Comparison of ENCODE assay signal across 26 cellular contexts in the genomic region with DNA sequence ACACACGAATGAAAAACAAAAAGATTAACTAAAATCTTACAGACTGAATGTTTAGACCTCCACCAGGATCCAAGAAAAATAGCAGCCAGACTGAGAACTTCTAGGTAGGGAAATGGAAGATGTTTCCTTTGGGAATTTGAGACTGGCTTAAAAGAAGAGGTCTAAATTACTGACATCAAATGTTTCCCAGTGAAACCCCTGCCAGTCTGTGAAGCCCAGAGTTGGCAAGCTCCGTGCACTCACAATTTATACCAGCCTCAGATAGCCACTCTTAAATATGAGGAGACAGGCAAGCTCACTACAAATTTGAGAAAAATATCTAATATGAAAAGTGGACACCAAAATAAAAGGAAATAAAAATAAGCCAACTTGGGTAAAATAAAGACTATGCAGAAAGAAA.
"Had no signal": no experiment of that assay in that cellular context is flagged by ENCODE, and none has a peak within 500 bp of the region (broad histone marks: within the 10 kb centered on the region; RNA-seq: fewer than 3 reads in every experiment).

No MANE protein-coding gene starts in this region.

- H3K36me3 ChIP-seq: colonic mucosa, esophagus muscularis mucosa, neutrophil, right lobe of liver, stomach, transverse colon, uterus had no signal

- H3K9me3 ChIP-seq: colonic mucosa, esophagus muscularis mucosa, neutrophil, right lobe of liver, transverse colon, uterus had no signal

- H3K27me3 ChIP-seq: colonic mucosa, dorsolateral prefrontal cortex, esophagus muscularis mucosa, neutrophil, right lobe of liver, stomach, transverse colon, uterus had no signal

- H3K79me2 ChIP-seq: parathyroid adenoma had no signal

- H3K27ac ChIP-seq: colonic mucosa, dorsolateral prefrontal cortex, esophagus muscularis mucosa, neutrophil, parathyroid adenoma, right lobe of liver, stomach, transverse colon, uterus had no signal

- DNase-seq: activated gamma-delta T cell treated with Interleukin-2 at 50 U/mL for 16 hours; activated T-cell treated with anti-CD3 and anti-CD28 coated beads, Interleukin-2, amount 50 U/mL, for 1 hour; aorta; central memory CD4-positive, alpha-beta T cell; colonic mucosa; glutamatergic neuron; hypothalamus; midbrain; natural killer cell; right lobe of liver; small intestine; stimulated activated CD4-positive, alpha-beta T cell treated with anti-CD3 and anti-CD28 coated beads, Interleukin-2, amount 100 ng/mL, for 24 hours; stomach; T1000; transverse colon; uterus had no signal

- H2AFZ ChIP-seq: parathyroid adenoma had no signal

- H3K27ac Mint-ChIP-seq: natural killer cell; stimulated activated memory B cell treated with anti-CD40 and anti-IgM and Interleukin-4, amounts not matched to agents 10 μg/mL and 1 μg/mL and 100 μg/mL, for 72 hours; T-helper 1 cell treated with Interleukin-12 subunit alpha and Interleukin-12 subunit beta and Interleukin-4 antibody, amounts not matched to agents 30 μg/mL and 1 μg/mL, for 36 hours; WTC11 had no signal

- H3K27me3 Mint-ChIP-seq: activated naive CD4-positive, alpha-beta T cell treated with anti-CD3 and anti-CD28 coated beads, Interleukin-2, amount 50 U/mL, for 24 hours; brain; stimulated activated memory B cell treated with anti-CD40 and anti-IgM and Interleukin-4, amounts not matched to agents 10 μg/mL and 1 μg/mL and 100 μg/mL, for 72 hours had no signal

- ATAC-seq: natural killer cell; right lobe of liver; stimulated activated memory B cell treated with anti-CD40 and anti-IgM and Interleukin-4, amounts not matched to agents 10 μg/mL and 1 μg/mL and 100 μg/mL, for 72 hours; WTC11 had no signal

- H3K9ac ChIP-seq: parathyroid adenoma had no signal

- H3K4me1 Mint-ChIP-seq: activated naive CD4-positive, alpha-beta T cell treated with anti-CD3 and anti-CD28 coated beads, Interleukin-2, amount 50 U/mL, for 24 hours; natural killer cell; stimulated activated memory B cell treated with anti-CD40 and anti-IgM and Interleukin-4, amounts not matched to agents 10 μg/mL and 1 μg/mL and 100 μg/mL, for 72 hours; WTC11 had no signal

- H3K4me3 ChIP-seq: colonic mucosa, dorsolateral prefrontal cortex, esophagus muscularis mucosa, lung, right lobe of liver, stomach, transverse colon, uterus had no signal

- H3K4me3 Mint-ChIP-seq: activated naive CD4-positive, alpha-beta T cell treated with anti-CD3 and anti-CD28 coated beads, Interleukin-2, amount 50 U/mL, for 24 hours; brain; natural killer cell; stimulated activated memory B cell treated with anti-CD40 and anti-IgM and Interleukin-4, amounts not matched to agents 10 μg/mL and 1 μg/mL and 100 μg/mL, for 72 hours; T-helper 1 cell treated with Interleukin-12 subunit alpha and Interleukin-12 subunit beta and Interleukin-4 antibody, amounts not matched to agents 30 μg/mL and 1 μg/mL, for 36 hours; WTC11 had no signal

- H3K4me1 ChIP-seq: colonic mucosa, esophagus muscularis mucosa, parathyroid adenoma, right lobe of liver, stomach, transverse colon, uterus had no signal

- H3K36me3 Mint-ChIP-seq: activated naive CD4-positive, alpha-beta T cell treated with anti-CD3 and anti-CD28 coated beads, Interleukin-2, amount 50 U/mL, for 24 hours; brain; natural killer cell; stimulated activated memory B cell treated with anti-CD40 and anti-IgM and Interleukin-4, amounts not matched to agents 10 μg/mL and 1 μg/mL and 100 μg/mL, for 72 hours; WTC11 had no signal

- H3K9me3 Mint-ChIP-seq: activated naive CD4-positive, alpha-beta T cell treated with anti-CD3 and anti-CD28 coated beads, Interleukin-2, amount 50 U/mL, for 24 hours; stimulated activated memory B cell treated with anti-CD40 and anti-IgM and Interleukin-4, amounts not matched to agents 10 μg/mL and 1 μg/mL and 100 μg/mL, for 72 hours; T-helper 1 cell treated with Interleukin-12 subunit alpha and Interleukin-12 subunit beta and Interleukin-4 antibody, amounts not matched to agents 30 μg/mL and 1 μg/mL, for 36 hours; WTC11 had no signal
